ENCODE assay signal across 8 cellular contexts in the genomic region with DNA sequence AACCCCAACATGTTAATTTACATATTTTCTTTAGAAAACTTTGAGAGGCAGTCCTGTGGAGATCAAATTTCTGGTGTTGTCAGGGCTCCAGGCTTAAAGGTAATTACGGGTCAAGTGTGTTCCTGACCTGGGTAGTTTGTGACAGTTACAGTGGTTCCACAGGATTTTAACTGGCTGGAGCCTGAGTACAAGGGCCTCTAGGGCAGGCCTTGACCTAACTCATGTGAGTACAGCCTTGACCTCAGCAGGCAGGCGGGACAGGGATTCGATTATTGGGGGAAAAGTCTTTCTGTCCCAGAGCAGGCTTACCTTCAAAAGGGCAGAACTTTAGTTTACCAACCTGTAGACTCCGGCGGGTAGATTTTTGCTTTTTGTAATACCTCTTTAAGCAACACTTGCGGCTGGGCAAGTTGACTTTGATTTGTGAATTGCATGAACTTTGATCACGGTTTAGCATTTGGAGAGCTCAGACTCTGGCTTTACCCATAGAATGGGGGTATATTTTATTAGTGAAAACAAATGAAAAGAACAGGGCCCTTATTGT. TPM values are rescaled to one million over a fixed set of nuclear protein-coding genes. Genes with fewer than 3 reads are reported as not detected.
DNase-seq lines count a peak whose midpoint lies in the region; ATAC-seq and TF ChIP-seq lines count a peak whose summit lies in the region.

No MANE protein-coding gene starts in this region.

- no peaks in the 10 kb centered on the region for H3K36me3 Mint-ChIP-seq in endodermal cell (ENCODE audit: low read depth)

- WGBS in endodermal cell (ENCODE audit: insufficient coverage in 1 of 2, insufficient read length in 1 of 2), 2 experiments, result 88% methylated on average over 7 of the region's 7 CpGs
- 44 to 75% (median 55%) methylated on average over 7 of the region's 7 CpGs for WGBS in ovary, 3 donors

- DNase-seq in NCI-H510A (lab: John Stamatoyannopoulos, UW) (peak; percentile 5), endodermal cell (peak; percentile 41), ovary (no peak), NCI-H1436 treated with DMSO at 0.1 percent for 48 hours (lab: John Stamatoyannopoulos, UW) (no peak), GM10248 (ENCODE audit: extremely low spot score) (no peak)

- no peaks in the 10 kb centered on the region for H3K9me3 ChIP-seq in endodermal cell (ENCODE audit: control insufficient read depth, low read length)
- no peaks in the 10 kb centered on the region for H3K9me3 ChIP-seq in ovary

- H3K4me3 ChIP-seq in endodermal cell (ENCODE audit: low read length) (no peak overlapping the region), ovary (no peak overlapping the region)

- no peaks in the 10 kb centered on the region for H3K27me3 Mint-ChIP-seq in endodermal cell (ENCODE audit: insufficient read depth)

- no peaks in the 10 kb centered on the region for H3K27me3 ChIP-seq in endodermal cell (ENCODE audit: control insufficient read depth, insufficient read depth, low read length, poor library complexity, severe bottlenecking)
- no peaks in the 10 kb centered on the region for H3K27me3 ChIP-seq in ovary

- no peaks in the 10 kb centered on the region for H3K9me3 Mint-ChIP-seq in endodermal cell

- H3K27ac Mint-ChIP-seq in endodermal cell, result no peak overlapping the region

- no peak overlapping the region for H3K9ac ChIP-seq in endodermal cell (ENCODE audit: extremely low read depth, low read length, poor library complexity, severe bottlenecking)

- no peak for TF ChIP-seq POLR2A in ovary (IDR thresholded peaks at IDR 0.05)

- H3K4me1 ChIP-seq in endodermal cell (ENCODE audit: control insufficient read depth, insufficient read depth, low read length) (no peaks in the 10 kb centered on the region), ovary (ENCODE audit: insufficient read depth) (peaks cover 8% of the 10 kb centered on the region)

- no peak for TF ChIP-seq EP300 in ovary (IDR thresholded peaks at IDR 0.05)

- no peak overlapping the region for H3K4me3 Mint-ChIP-seq in endodermal cell

- POLR2A ChIA-PET in GM10248 (lab: Yijun Ruan, JAX), result no interaction called here

- H3K4me1 Mint-ChIP-seq in endodermal cell, result peaks cover 9% of the 10 kb centered on the region

- CTCF ChIA-PET in GM10248 (lab: Yijun Ruan, JAX), result interaction anchor here (1.0 to 8.0 kb wide), 8 partner anchors 10 to 142 kb away, joined by 3 to 74 read pairs (median 3); a partner anchor contains a TSS

- H3K27ac ChIP-seq in endodermal cell (ENCODE audit: low read depth, low read length) (no peak overlapping the region), ovary (peak overlapping the region; percentile 37 to 73)

- intact Hi-C loops in ovary (cut with DNase I), result loop anchor here in 1 of 4 donors (10.0 kb wide), 1 partner anchor 47 kb away; no protein-coding TSS in a partner anchor

- TF ChIP-seq CTCF in endodermal cell (conservative IDR thresholded peaks at IDR 0.05) (no peak), ovary (IDR thresholded peaks at IDR 0.05) (no peak), GM10248 (IDR thresholded peaks at IDR 0.05; ENCODE audit: control extremely low read depth, extremely low read depth, low read depth, missing control alignments) (no peak)

- no peaks in the 10 kb centered on the region for H3K36me3 ChIP-seq in endodermal cell (ENCODE audit: control insufficient read depth, insufficient read depth, low read length)
- no peaks in the 10 kb centered on the region for H3K36me3 ChIP-seq in ovary

- ATAC-seq in GM21423 (IDR thresholded peaks at IDR 0.05; ENCODE audit: unreplicated experiment), result peak; percentile 2
- ATAC-seq in HG02938 (IDR thresholded peaks at IDR 0.05; ENCODE audit: unreplicated experiment), result no peak
- no peak for ATAC-seq in GM19023 (IDR thresholded peaks at IDR 0.05; ENCODE audit: unreplicated experiment)

RNA-seq across cellular contexts. Expression of a gene that starts 8.5 kb away (rescaled TPM):
- total RNA-seq in endodermal cell (10 to 100 TPM; 15.2 TPM), ovary (10 to 100 TPM; 13.5 to 25.5 (median 22.5) TPM)
- 11.9 TPM for polyA plus RNA-seq in endodermal cell (2013, experiment 1 of 2)
- 11.4 TPM for polyA plus RNA-seq in endodermal cell (2013, experiment 2 of 2)
- polyA plus RNA-seq in ovary, result 10 to 100 TPM in 1 of 2 donors, 1 to 10 TPM in 1; 10.0 to 19.2 TPM

RNA-seq across cellular contexts. Expression of a gene that starts 22.3 kb away (rescaled TPM):
- total RNA-seq in endodermal cell (10 to 100 TPM; 29.5 to 44.9 TPM), ovary (100 to 1,000 TPM in 1 of 7 donors, 10 to 100 TPM in 6; 43.3 to 122 (median 47.9) TPM)
- polyA plus RNA-seq in endodermal cell (2013, experiment 1 of 2), result 41.6 TPM
- 30.6 TPM for polyA plus RNA-seq in endodermal cell (2013, experiment 2 of 2)
- 10 to 100 TPM; 32.7 to 96.1 TPM for polyA plus RNA-seq in ovary

Comparison
In these comparisons a context has a peak if more than half of its experiments do, and no peak if none do; other contexts are left out.
1. DNase-seq: peak in NCI-H510A (single experiment) and endodermal cell (single experiment); none in ovary (0 of 5), NCI-H1436 treated with DMSO at 0.1 percent for 48 hours (single experiment) and GM10248 (single experiment).